In the genomic region with DNA sequence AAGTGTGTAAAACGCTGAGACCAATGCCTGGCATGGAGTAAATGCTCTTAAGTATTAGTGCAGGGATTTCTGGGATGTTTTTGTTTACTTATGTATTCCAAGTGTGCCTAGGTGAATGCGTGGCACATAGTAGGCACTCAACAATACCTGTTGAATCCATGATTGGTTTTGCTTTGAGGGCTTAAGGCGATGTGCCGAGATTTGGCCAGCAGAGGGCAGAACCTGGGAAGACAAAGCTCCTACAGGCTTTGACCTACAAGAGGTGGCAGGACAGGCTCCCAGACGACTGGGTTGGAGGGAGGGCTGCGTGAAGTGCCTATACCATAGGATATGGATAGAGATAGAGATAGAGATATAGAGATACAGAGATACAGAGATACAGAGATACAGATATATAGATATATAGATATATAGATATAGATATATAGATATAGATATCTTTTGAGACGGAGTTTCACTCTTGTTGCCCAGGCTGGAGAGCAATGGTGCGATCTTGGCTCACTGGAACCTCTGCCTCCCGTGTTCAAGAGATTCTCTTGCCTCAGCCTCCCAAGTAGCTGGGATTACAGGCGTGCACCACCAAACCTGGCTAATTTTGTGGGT, we compare ENCODE assay signal across 8 cellular contexts. TPM values are rescaled to one million over a fixed set of nuclear protein-coding genes. Genes with fewer than 3 reads are reported as not detected.
DNase-seq lines count a peak whose midpoint lies in the region; ATAC-seq, FAIRE-seq and TF ChIP-seq lines count a peak whose summit lies in the region.

No MANE protein-coding gene starts in this region.

- CTCF ChIA-PET in A673 (lab: Charles Lee), result interaction anchor here (0.6 to 5.1 kb wide), 8 partner anchors 9 to 198 kb away, joined by 3 to 91 read pairs (median 3); a partner anchor contains a TSS

- POLR2A ChIA-PET in A673 (lab: Charles Lee; ENCODE audit: low non-redundant PET), result no interaction called here

- H3K9me3 ChIP-seq in A673 (ENCODE audit: low read depth, low read length, poor library complexity, severe bottlenecking) (no peaks in the 10 kb centered on the region), left lung (no peaks in the 10 kb centered on the region)

- TF ChIP-seq CTCF in A673 (conservative IDR thresholded peaks at IDR 0.05; ENCODE audit: low read depth, low read length), result peak; percentile 95
- peak; percentile 70 to 82 for TF ChIP-seq CTCF in left lung (IDR thresholded peaks at IDR 0.05)

- intact Hi-C loops in A673 (cut with micrococcal nuclease; ENCODE audit: unreplicated experiment) (loop anchor here (1.0 to 5.0 kb wide), 2 partner anchors 117 to 491 kb away; no protein-coding TSS in a partner anchor), left lung (cut with DNase I) (loop anchor here (5.0 to 10.0 kb wide), 2 partner anchors 114 to 199 kb away; no protein-coding TSS in a partner anchor)

- ATAC-seq in left lung, result peak; percentile 88
- ATAC-seq in HG02970 (IDR thresholded peaks at IDR 0.05; ENCODE audit: low FRiP score, unreplicated experiment), result no peak

- no TSS peak for BruUV-seq in A673 (replicated peaks; lab: Mats Ljungman, UMichigan)

- peaks cover 13% of the 10 kb centered on the region for H3K4me1 ChIP-seq in A673 (ENCODE audit: insufficient read depth, low read length, poor library complexity, severe bottlenecking)
- H3K4me1 ChIP-seq in left lung, result peaks cover 4 to 23% of the 10 kb centered on the region in 2 donors

- H3K27ac ChIP-seq in A673 (ENCODE audit: low read depth, low read length, poor library complexity, severe bottlenecking), result no peak overlapping the region
- H3K27ac ChIP-seq in left lung, result no peak overlapping the region

- H3K27me3 ChIP-seq in A673 (replicated peaks; ENCODE audit: insufficient read depth, low read depth, low read length, poor library complexity) (no peaks in the 10 kb centered on the region), left lung (no peaks in the 10 kb centered on the region)

- H3K4me3 ChIP-seq in A673 (ENCODE audit: low read depth, low read length, poor library complexity, severe bottlenecking) (no peak overlapping the region), left lung (no peak overlapping the region)

- DNase-seq in A673 (ENCODE audit: low spot score) (peak; percentile 85), GM19239 (ENCODE audit: insufficient read length, low spot score) (peak; percentile 43), NCI-H446 (lab: John Stamatoyannopoulos, UW) (peak; percentile 39 to 71), left lung (peak; percentile 65 to 86)
- DNase-seq in activated CD4-positive, CD25-positive, alpha-beta regulatory T cell (lab: John Stamatoyannopoulos, UW), result peak; percentile 5 to 46 (median 10)
- DNase-seq in central memory CD4-positive, alpha-beta T cell, result peak; percentile 28
- peak; percentile 37 to 46 (median 40) for DNase-seq in stimulated activated CD4-positive, alpha-beta T cell treated with anti-CD3 and anti-CD28 coated beads, TNF-alpha, amount 100 ng/mL, for 48 hours (ENCODE audit: low read depth in 3 of 3)

- peak; percentile 66 for FAIRE-seq in GM19239 (lab: Jason Lieb, UNC)

- H3K36me3 ChIP-seq in A673 (ENCODE audit: insufficient read depth, low read length, poor library complexity, severe bottlenecking) (peaks cover 24% of the 10 kb centered on the region), left lung (peaks cover 0 to 24% of the 10 kb centered on the region in 2 donors)

RNA-seq across cellular contexts. Expression of a gene that starts 13.9 kb away (rescaled TPM):
- total RNA-seq in A673 (2021) (106 and 107 TPM in 2 replicates), left lung (10 to 100 TPM; 21.2 to 26.6 TPM)

RNA-seq across cellular contexts. Expression of a gene that starts 40.0 kb away (rescaled TPM):
- 8.6 and 12.6 TPM in 2 replicates for total RNA-seq in A673 (2021)
- 1 to 10 TPM; 1.8 to 6.0 TPM for total RNA-seq in left lung

RNA-seq across cellular contexts. Expression of a gene that starts 55.2 kb away (rescaled TPM):
- total RNA-seq in A673 (2021), result 16.1 and 18.2 TPM in 2 replicates
- total RNA-seq in left lung, result 10 to 100 TPM in 1 of 2 donors, 1 to 10 TPM in 1; 6.8 to 12.2 TPM

Comparison
In these comparisons a context has a peak if more than half of its experiments do, and no peak if none do; other contexts are left out.
1. DNase-seq: peak in every context shown above with its lines; median percentile 85 in A673; 76 in left lung; 55 in NCI-H446; 43 in GM19239; 40 in stimulated activated CD4-positive, alpha-beta T cell treated with anti-CD3 and anti-CD28 coated beads, TNF-alpha, amount 100 ng/mL, for 48 hours; 28 in central memory CD4-positive, alpha-beta T cell; 10 in activated CD4-positive, CD25-positive, alpha-beta regulatory T cell.